8 cellular contexts compared by ENCODE assay signal in genomic region chr14:69152944-69153847, GRCh38. TPM values are rescaled to one million over a fixed set of nuclear protein-coding genes. Genes with fewer than 3 reads are reported as not detected.
DNase-seq lines count a peak whose midpoint lies in the region; ATAC-seq, FAIRE-seq and TF ChIP-seq lines count a peak whose summit lies in the region.

Gene DCAF5 (minus strand): TSS chr14:69153119. CDS start chr14:69152978, 141 bp downstream.

- peak within 1 kb of the TSS; percentile 98 for H3K27ac ChIP-seq in right atrium auricular region

- intact Hi-C loops in T-helper 2 cell treated with Interferon-gamma antibody and Interleukin-4, amounts not matched to agents 100 ng/mL and 5 ng/mL, for 36 hours (cut with micrococcal nuclease) = loop anchor here (1.0 to 5.0 kb wide), 4 partner anchors 40 to 1332 kb away; partner anchors contain the start of genes ERH, SLC39A9 and SUSD6

- peaks cover 0 to 28% of the 10 kb centered on the region in 2 donors for H3K4me1 ChIP-seq in right atrium auricular region

- ATAC-seq in GM18499 (IDR thresholded peaks at IDR 0.05; ENCODE audit: insufficient read depth, unreplicated experiment) (peak; percentile 62), HG02938 (IDR thresholded peaks at IDR 0.05; ENCODE audit: unreplicated experiment) (peak; percentile 80)

- H3K27me3 ChIP-seq in right atrium auricular region = no peaks in the 10 kb centered on the region

- no peaks in the 10 kb centered on the region for H3K9me3 ChIP-seq in right atrium auricular region

- FAIRE-seq in urothelium cell line (lab: Jason Lieb, UNC) = peak; percentile 93

- DNase-seq in NCI-H1930 (lab: John Stamatoyannopoulos, UW) = peak; percentile 83 to 92
- DNase-seq in anterior cingulate cortex (lab: John Stamatoyannopoulos, UW) = peak in 57 of 58 donors; percentile 28 to 92 (median 81)
- peak; percentile 91 for DNase-seq in right atrium auricular region (ENCODE audit: low spot score)
- peak; percentile 84 for DNase-seq in pulmonary artery endothelial cell (ENCODE audit: low read depth, low spot score)
- peak; percentile 100 for DNase-seq in urothelium cell line (ENCODE audit: low spot score)

- peak in 1 of 2 donors; percentile 16 for TF ChIP-seq CTCF in right atrium auricular region (IDR thresholded peaks at IDR 0.05)

- peaks cover 5% of the 10 kb centered on the region for H3K36me3 ChIP-seq in right atrium auricular region

- peak within 1 kb of the TSS; percentile 81 to 96 for H3K4me3 ChIP-seq in right atrium auricular region

RNA-seq across cellular contexts. Expression of gene DCAF5, which starts in this region (rescaled TPM):
- 34.2 and 35.8 TPM in 2 replicates for total RNA-seq in T-helper 2 cell treated with Interferon-gamma antibody and Interleukin-4, amounts not matched to agents 100 ng/mL and 5 ng/mL, for 36 hours
- total RNA-seq in right atrium auricular region = 10 to 100 TPM; 33.1 to 38.8 TPM
- total RNA-seq in pulmonary artery endothelial cell = 13.8 and 17.0 TPM in 2 replicates

Comparison
In these comparisons a context has a peak if more than half of its experiments do, and no peak if none do; other contexts are left out.
1. Peak in every context shown above with its lines: DNase-seq, ATAC-seq, H3K4me3 ChIP-seq and H3K27ac ChIP-seq.